In the genomic region with DNA sequence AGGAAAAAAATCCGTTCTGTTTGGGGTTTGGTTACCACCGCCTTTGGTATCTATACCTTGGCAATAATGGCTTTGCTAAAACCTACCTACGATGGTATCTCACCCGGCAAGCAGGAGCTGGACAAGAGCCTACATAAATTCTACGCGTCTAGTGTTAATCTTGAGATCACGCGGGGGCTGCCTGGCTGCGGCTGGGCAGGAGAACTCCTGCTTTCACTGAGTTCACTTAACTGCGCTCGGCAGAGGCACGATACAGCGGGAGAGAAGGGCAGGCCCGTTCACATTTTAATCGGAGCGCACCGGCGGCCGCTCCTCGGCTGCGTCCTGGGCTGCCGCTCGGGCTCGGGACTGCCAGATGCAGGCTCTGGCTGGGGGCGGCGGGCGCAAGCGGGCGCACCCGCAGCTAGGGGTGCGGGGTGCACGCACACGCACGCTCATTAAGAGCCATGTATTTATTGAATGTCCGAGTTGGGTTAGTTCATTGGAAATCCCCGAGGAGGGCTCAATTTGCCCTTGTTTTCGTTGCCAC, we compare ENCODE assay signal across 9 cellular contexts. TPM values are rescaled to one million over a fixed set of nuclear protein-coding genes. Genes with fewer than 3 reads are reported as not detected.
DNase-seq lines count a peak whose midpoint lies in the region; ATAC-seq and TF ChIP-seq lines count a peak whose summit lies in the region.
"Had no signal": no experiment of that assay in that cellular context is flagged by ENCODE, and none has a peak within 500 bp of the region (broad histone marks: within the 10 kb centered on the region; RNA-seq: fewer than 3 reads in every experiment).

No MANE protein-coding gene starts in this region.

- H3K23ac ChIP-seq in IMR-90 (ENCODE audit: low read depth, low read length) = no peak overlapping the region

- H3K4me2 ChIP-seq in IMR-90 (ENCODE audit: low read depth, low read length) = peak overlapping the region; percentile 42; the same call in 1 of the 2 replicates

- H2AFZ ChIP-seq in IMR-90 (replicated peaks; ENCODE audit: low read length, poor library complexity) = peak overlapping the region; percentile 65

- H3K4me1 ChIP-seq in IMR-90 (ENCODE audit: control insufficient read depth, insufficient read depth, low read length) = no peaks in the 10 kb centered on the region
- peaks cover 0 to 10% of the 10 kb centered on the region in 2 donors for H3K4me1 ChIP-seq in naive thymus-derived CD4-positive, alpha-beta T cell (ENCODE audit: control insufficient read depth in 2 of 2, insufficient read depth in 2 of 2, low read length in 2 of 2)

- no peak overlapping the region for H3K18ac ChIP-seq in IMR-90 (ENCODE audit: low read depth, low read length)

- H3K9me3 ChIP-seq in IMR-90 (ENCODE audit: control insufficient read depth, insufficient read depth, low read length) = peaks cover 9% of the 10 kb centered on the region
- no peaks in the 10 kb centered on the region for H3K9me3 ChIP-seq in naive thymus-derived CD4-positive, alpha-beta T cell (ENCODE audit: control insufficient read depth in 2 of 3, low read length in 3 of 3)

- H2BK120ac ChIP-seq in IMR-90 (ENCODE audit: low read depth, low read length) = no peak overlapping the region

- CTCF ChIA-PET in IMR-90 (lab: Yijun Ruan, JAX) = interaction anchor here (0.7 kb wide), 1 partner anchor 1858 kb away, joined by 3 read pairs; no protein-coding TSS in a partner anchor
- CTCF ChIA-PET in naive thymus-derived CD4-positive, alpha-beta T cell (lab: Charles Lee) = no interaction called here

- H3K9ac ChIP-seq in IMR-90 (ENCODE audit: low read depth, low read length) = no peak overlapping the region

- no peaks in the 10 kb centered on the region for H4K20me1 ChIP-seq in IMR-90 (ENCODE audit: insufficient read depth, low read length)

- H2BK5ac ChIP-seq in IMR-90 (ENCODE audit: low read depth, low read length, poor library complexity, severe bottlenecking) = no peak overlapping the region

- ATAC-seq in IMR-90 (ENCODE audit: low read depth) (no peak), GM21423 (IDR thresholded peaks at IDR 0.05; ENCODE audit: unreplicated experiment) (no peak)
- ATAC-seq in naive thymus-derived CD4-positive, alpha-beta T cell = no peak

- H3K36me3 ChIP-seq in IMR-90 (ENCODE audit: control insufficient read depth, insufficient read depth, low read length) = no peaks in the 10 kb centered on the region
- H3K36me3 ChIP-seq in naive thymus-derived CD4-positive, alpha-beta T cell (ENCODE audit: control insufficient read depth in 2 of 3, insufficient read depth in 3 of 3, low read length in 3 of 3) = no peaks in the 10 kb centered on the region

- no peak overlapping the region for H4K5ac ChIP-seq in IMR-90 (ENCODE audit: low read depth, low read length)

- WGBS in IMR-90 (ENCODE audit: extremely low coverage in 2 of 2, insufficient read length in 1 of 2), 2 experiments = 5% methylated on average over 15 of the region's 37 CpGs; no CpG with 5 or more reads in 1 of the 2 experiments

- no peak overlapping the region for H2BK20ac ChIP-seq in IMR-90 (ENCODE audit: low read depth, low read length)

- TF ChIP-seq RAD21 in IMR-90 (IDR thresholded peaks at IDR 0.05; ENCODE audit: low read length) = no peak

- H3K27me3 ChIP-seq in IMR-90 (ENCODE audit: control insufficient read depth, insufficient read depth, low read length) = peaks cover 67% of the 10 kb centered on the region
- peaks cover 14 to 30% of the 10 kb centered on the region in 2 donors for H3K27me3 ChIP-seq in naive thymus-derived CD4-positive, alpha-beta T cell (ENCODE audit: control insufficient read depth in 2 of 2, insufficient read depth in 2 of 2, low read length in 2 of 2)

- POLR2A ChIA-PET in IMR-90 (lab: Charles Lee; ENCODE audit: unreplicated experiment) = no interaction called here
- POLR2A ChIA-PET in naive thymus-derived CD4-positive, alpha-beta T cell (lab: Charles Lee) = no interaction called here

- H3K4me1 Mint-ChIP-seq in CD14-positive monocyte = peaks cover 55% of the 10 kb centered on the region
- peaks cover 29 to 59% (median 41%) of the 10 kb centered on the region in 7 donors for H3K4me1 Mint-ChIP-seq in naive thymus-derived CD4-positive, alpha-beta T cell

- no peak for TF ChIP-seq CTCF in CD14-positive monocyte (IDR thresholded peaks at IDR 0.05)
- TF ChIP-seq CTCF in IMR-90 (conservative IDR thresholded peaks at IDR 0.05; ENCODE audit: low read depth, low read length) = no peak

- intact Hi-C loops in CD14-positive monocyte (cut with micrococcal nuclease) = no loop called here
- intact Hi-C loops in IMR-90 (cut with micrococcal nuclease) = no loop called here
- intact Hi-C loops in naive thymus-derived CD4-positive, alpha-beta T cell (cut with micrococcal nuclease) = no loop called here

- H3K27ac Mint-ChIP-seq in CD14-positive monocyte = peak overlapping the region in 1 of 7 donors; percentile 48
- peak overlapping the region in 1 of 9 donors; percentile 91 for H3K27ac Mint-ChIP-seq in naive thymus-derived CD4-positive, alpha-beta T cell

- peak overlapping the region; percentile 91 to 98 for H3K4me3 Mint-ChIP-seq in CD14-positive monocyte
- peak overlapping the region; percentile 81 to 93 (median 88) for H3K4me3 Mint-ChIP-seq in naive thymus-derived CD4-positive, alpha-beta T cell

- dilution Hi-C loops in IMR-90 (cut with HindIII; ENCODE audit: low sequenced_read_pairs, unreplicated experiment) = no loop called here

- no peak overlapping the region for H4K91ac ChIP-seq in IMR-90 (ENCODE audit: insufficient read depth, low read depth, low read length)

- no peak overlapping the region for H3K4me3 ChIP-seq in IMR-90 (ENCODE audit: insufficient read depth, low read depth, low read length)
- peak overlapping the region; percentile 37 for H3K4me3 ChIP-seq in naive thymus-derived CD4-positive, alpha-beta T cell (ENCODE audit: low read length)

- H3K4ac ChIP-seq in IMR-90 (ENCODE audit: low read depth, low read length) = no peak overlapping the region

- H4K8ac ChIP-seq in IMR-90 (ENCODE audit: low read depth in 2 of 2, low read length in 2 of 2) = no peak overlapping the region

- in situ Hi-C loops in IMR-90 (cut with MboI; ENCODE audit: low sequenced_read_pairs) = no loop called here

- no peaks in the 10 kb centered on the region for H3K9me1 ChIP-seq in IMR-90 (ENCODE audit: insufficient read depth, low read length)

- H3K9me3 Mint-ChIP-seq in CD14-positive monocyte = peaks cover 0 to 33% (median 23%) of the 10 kb centered on the region in 7 donors
- H3K9me3 Mint-ChIP-seq in naive thymus-derived CD4-positive, alpha-beta T cell = peaks cover 0 to 14% (median 1%) of the 10 kb centered on the region in 11 donors

- no TSS peak for BruUV-seq in IMR-90 (replicated peaks; lab: Mats Ljungman, UMichigan)

- peaks cover 83 to 92% (median 88%) of the 10 kb centered on the region in 3 donors for H3K27me3 Mint-ChIP-seq in CD14-positive monocyte (ENCODE audit: low read depth in 3 of 3)
- peaks cover 72 to 84% (median 80%) of the 10 kb centered on the region in 5 donors for H3K27me3 Mint-ChIP-seq in naive thymus-derived CD4-positive, alpha-beta T cell

- H2AK9ac ChIP-seq in IMR-90 (replicated peaks; ENCODE audit: low read depth, low read length, poor library complexity) = no peak overlapping the region

- H3K14ac ChIP-seq in IMR-90 (replicated peaks; ENCODE audit: low read depth, low read length) = no peak overlapping the region

- no peak overlapping the region for H2BK15ac ChIP-seq in IMR-90 (ENCODE audit: low read depth, low read length)

- H3K27ac ChIP-seq in IMR-90 (ENCODE audit: insufficient read depth, low read length) = no peak overlapping the region
- H3K27ac ChIP-seq in caudate nucleus (ENCODE audit: low read depth, low read length) = peak overlapping the region; percentile 98
- no peak overlapping the region for H3K27ac ChIP-seq in naive thymus-derived CD4-positive, alpha-beta T cell (ENCODE audit: low read depth, low read length)

- H2AK5ac ChIP-seq in IMR-90 (ENCODE audit: low read depth, low read length) = no peak overlapping the region

- DNase-seq in CD14-positive monocyte (ENCODE audit: low spot score) (no peak), IMR-90 (no peak), caudate nucleus (lab: John Stamatoyannopoulos, UW) (peak in 21 of 61 donors; percentile 35 to 87 (median 79)), NOMO-1 (lab: John Stamatoyannopoulos, UW; ENCODE audit: unreplicated experiment in 2 of 2) (no peak), NCI-H2196 treated with DMSO at 0.1 percent for 48 hours (lab: John Stamatoyannopoulos, UW; ENCODE audit: unreplicated experiment) (no peak), hepatic stellate cell (ENCODE audit: low spot score) (no peak)
- DNase-seq in naive thymus-derived CD4-positive, alpha-beta T cell = peak in 1 of 9 donors; percentile 20

- H3K36me3 Mint-ChIP-seq in CD14-positive monocyte = peaks cover 18 to 28% of the 10 kb centered on the region in 2 donors
- peaks cover 0 to 5% (median 1%) of the 10 kb centered on the region in 5 donors for H3K36me3 Mint-ChIP-seq in naive thymus-derived CD4-positive, alpha-beta T cell

- TF ChIP-seq POLR2A in IMR-90 (IDR thresholded peaks at IDR 0.05; ENCODE audit: low read depth, low read length) = no peak

- H3K79me1 ChIP-seq in IMR-90 (ENCODE audit: low read depth in 1 of 2, low read length in 2 of 2) = no peaks in the 10 kb centered on the region

- H3K56ac ChIP-seq in IMR-90 (ENCODE audit: extremely low read depth, insufficient read depth, low read length) = no peak overlapping the region

TF ChIP-seq in IMR-90, 13 proteins besides CTCF, POLR2A, EP300 and RAD21 (continues in another document):
- TF ChIP-seq FOS (IDR thresholded peaks at IDR 0.05; ENCODE audit: low read depth, low read length) = no peak
- TF ChIP-seq, protein P1, sequence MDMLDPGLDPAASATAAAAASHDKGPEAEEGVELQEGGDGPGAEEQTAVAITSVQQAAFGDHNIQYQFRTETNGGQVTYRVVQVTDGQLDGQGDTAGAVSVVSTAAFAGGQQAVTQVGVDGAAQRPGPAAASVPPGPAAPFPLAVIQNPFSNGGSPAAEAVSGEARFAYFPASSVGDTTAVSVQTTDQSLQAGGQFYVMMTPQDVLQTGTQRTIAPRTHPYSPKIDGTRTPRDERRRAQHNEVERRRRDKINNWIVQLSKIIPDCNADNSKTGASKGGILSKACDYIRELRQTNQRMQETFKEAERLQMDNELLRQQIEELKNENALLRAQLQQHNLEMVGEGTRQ (IDR thresholded peaks at IDR 0.05; ENCODE audit: low read depth, low read length) = no peak
- no peak for TF ChIP-seq SMC3 (IDR thresholded peaks at IDR 0.05; ENCODE audit: low read depth, low read length)
- TF ChIP-seq, protein P2, sequence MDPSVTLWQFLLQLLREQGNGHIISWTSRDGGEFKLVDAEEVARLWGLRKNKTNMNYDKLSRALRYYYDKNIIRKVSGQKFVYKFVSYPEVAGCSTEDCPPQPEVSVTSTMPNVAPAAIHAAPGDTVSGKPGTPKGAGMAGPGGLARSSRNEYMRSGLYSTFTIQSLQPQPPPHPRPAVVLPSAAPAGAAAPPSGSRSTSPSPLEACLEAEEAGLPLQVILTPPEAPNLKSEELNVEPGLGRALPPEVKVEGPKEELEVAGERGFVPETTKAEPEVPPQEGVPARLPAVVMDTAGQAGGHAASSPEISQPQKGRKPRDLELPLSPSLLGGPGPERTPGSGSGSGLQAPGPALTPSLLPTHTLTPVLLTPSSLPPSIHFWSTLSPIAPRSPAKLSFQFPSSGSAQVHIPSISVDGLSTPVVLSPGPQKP (IDR thresholded peaks at IDR 0.05; ENCODE audit: borderline replicate concordance, low read depth, low read length) = no peak

RNA-seq across cellular contexts. Expression of a gene that starts 1.7 kb away (rescaled TPM):
- not detected for polyA plus RNA-seq in CD14-positive monocyte
- not detected in 2 replicates for total RNA-seq in IMR-90 (2012; rRNA removed)
- not detected in 2 replicates for polyA plus RNA-seq in IMR-90 (2012; rRNA removed)
- polyA plus RNA-seq in IMR-90 (2012; cell fraction: cytosol; rRNA removed) = not detected in 2 replicates
- not detected in 2 replicates for polyA plus RNA-seq in IMR-90 (2012; cell fraction: nucleus; rRNA removed; ENCODE audit: low replicate concordance)
- total RNA-seq in naive thymus-derived CD4-positive, alpha-beta T cell = not detected
- polyA plus RNA-seq in naive thymus-derived CD4-positive, alpha-beta T cell = not detected
- total RNA-seq: dermis microvascular lymphatic vessel endothelial cell had no signal
